In the genomic region with DNA sequence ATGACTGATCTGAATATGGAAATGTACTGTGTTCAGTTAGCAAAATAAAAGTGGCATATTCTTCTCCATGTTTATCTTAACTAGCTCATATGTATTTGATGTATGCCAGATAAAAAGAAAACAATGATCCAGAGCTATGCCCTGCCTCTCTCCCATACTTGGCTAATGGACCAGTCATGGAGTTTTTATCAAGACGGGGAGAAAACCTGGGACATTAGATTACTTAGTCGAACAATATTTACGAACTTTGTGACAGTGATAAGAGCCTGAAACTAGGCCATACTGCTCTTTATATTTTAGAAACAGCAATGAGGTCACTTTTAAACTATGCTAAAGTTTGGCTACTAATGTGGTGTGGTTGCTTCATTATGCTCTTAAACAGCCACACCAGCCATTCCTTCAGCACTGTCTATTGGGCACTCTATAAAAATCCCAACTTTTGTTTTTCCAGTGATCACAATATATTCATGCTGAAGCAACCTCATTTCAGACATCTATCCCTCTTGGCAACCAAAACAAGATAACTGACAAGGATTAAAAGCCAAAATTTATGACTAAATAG, we compare ENCODE assay signal across 2 cellular contexts.
TF ChIP-seq lines count a peak whose summit lies in the region.

No MANE protein-coding gene starts in this region.

TF ChIP-seq in SK-N-SH treated with all-trans-retinoic acid at 6 μM for 48 hours, 23 proteins besides CTCF, POLR2A, EP300 and RAD21 (continued from another document):
- no peak for TF ChIP-seq ZFP30 (CRISPR knock-in tag; IDR thresholded peaks at IDR 0.05)
- TF ChIP-seq, protein P1, sequence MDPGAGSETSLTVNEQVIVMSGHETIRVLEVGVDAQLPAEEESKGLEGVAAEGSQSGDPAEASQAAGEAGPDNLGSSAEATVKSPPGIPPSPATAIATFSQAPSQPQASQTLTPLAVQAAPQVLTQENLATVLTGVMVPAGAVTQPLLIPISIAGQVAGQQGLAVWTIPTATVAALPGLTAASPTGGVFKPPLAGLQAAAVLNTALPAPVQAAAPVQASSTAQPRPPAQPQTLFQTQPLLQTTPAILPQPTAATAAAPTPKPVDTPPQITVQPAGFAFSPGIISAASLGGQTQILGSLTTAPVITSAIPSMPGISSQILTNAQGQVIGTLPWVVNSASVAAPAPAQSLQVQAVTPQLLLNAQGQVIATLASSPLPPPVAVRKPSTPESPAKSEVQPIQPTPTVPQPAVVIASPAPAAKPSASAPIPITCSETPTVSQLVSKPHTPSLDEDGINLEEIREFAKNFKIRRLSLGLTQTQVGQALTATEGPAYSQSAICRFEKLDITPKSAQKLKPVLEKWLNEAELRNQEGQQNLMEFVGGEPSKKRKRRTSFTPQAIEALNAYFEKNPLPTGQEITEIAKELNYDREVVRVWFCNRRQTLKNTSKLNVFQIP (CRISPR knock-in tag; IDR thresholded peaks at IDR 0.05; ENCODE audit: borderline replicate concordance, low read depth) = no peak
- TF ChIP-seq TOX (CRISPR knock-in tag; IDR thresholded peaks at IDR 0.05; ENCODE audit: borderline replicate concordance) = no peak
- TF ChIP-seq ISL1 (CRISPR knock-in tag; IDR thresholded peaks at IDR 0.05) = peak; percentile 92
- no peak for TF ChIP-seq ZC3H10 (CRISPR knock-in tag; IDR thresholded peaks at IDR 0.05)
- TF ChIP-seq, protein P2, sequence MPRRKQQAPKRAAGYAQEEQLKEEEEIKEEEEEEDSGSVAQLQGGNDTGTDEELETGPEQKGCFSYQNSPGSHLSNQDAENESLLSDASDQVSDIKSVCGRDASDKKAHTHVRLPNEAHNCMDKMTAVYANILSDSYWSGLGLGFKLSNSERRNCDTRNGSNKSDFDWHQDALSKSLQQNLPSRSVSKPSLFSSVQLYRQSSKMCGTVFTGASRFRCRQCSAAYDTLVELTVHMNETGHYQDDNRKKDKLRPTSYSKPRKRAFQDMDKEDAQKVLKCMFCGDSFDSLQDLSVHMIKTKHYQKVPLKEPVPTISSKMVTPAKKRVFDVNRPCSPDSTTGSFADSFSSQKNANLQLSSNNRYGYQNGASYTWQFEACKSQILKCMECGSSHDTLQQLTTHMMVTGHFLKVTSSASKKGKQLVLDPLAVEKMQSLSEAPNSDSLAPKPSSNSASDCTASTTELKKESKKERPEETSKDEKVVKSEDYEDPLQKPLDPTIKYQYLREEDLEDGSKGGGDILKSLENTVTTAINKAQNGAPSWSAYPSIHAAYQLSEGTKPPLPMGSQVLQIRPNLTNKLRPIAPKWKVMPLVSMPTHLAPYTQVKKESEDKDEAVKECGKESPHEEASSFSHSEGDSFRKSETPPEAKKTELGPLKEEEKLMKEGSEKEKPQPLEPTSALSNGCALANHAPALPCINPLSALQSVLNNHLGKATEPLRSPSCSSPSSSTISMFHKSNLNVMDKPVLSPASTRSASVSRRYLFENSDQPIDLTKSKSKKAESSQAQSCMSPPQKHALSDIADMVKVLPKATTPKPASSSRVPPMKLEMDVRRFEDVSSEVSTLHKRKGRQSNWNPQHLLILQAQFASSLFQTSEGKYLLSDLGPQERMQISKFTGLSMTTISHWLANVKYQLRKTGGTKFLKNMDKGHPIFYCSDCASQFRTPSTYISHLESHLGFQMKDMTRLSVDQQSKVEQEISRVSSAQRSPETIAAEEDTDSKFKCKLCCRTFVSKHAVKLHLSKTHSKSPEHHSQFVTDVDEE (CRISPR knock-in tag; IDR thresholded peaks at IDR 0.05) = 0 out of 2 replicates have a peak, but pooled peaks have one; percentile 20
- TF ChIP-seq, protein P3, sequence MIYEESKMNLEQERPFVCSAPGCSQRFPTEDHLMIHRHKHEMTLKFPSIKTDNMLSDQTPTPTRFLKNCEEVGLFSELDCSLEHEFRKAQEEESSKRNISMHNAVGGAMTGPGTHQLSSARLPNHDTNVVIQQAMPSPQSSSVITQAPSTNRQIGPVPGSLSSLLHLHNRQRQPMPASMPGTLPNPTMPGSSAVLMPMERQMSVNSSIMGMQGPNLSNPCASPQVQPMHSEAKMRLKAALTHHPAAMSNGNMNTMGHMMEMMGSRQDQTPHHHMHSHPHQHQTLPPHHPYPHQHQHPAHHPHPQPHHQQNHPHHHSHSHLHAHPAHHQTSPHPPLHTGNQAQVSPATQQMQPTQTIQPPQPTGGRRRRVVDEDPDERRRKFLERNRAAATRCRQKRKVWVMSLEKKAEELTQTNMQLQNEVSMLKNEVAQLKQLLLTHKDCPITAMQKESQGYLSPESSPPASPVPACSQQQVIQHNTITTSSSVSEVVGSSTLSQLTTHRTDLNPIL (CRISPR knock-in tag; IDR thresholded peaks at IDR 0.05; ENCODE audit: low read depth) = peak; percentile 72; the same call in 1 of the 2 replicates
- TF ChIP-seq, protein P4, sequence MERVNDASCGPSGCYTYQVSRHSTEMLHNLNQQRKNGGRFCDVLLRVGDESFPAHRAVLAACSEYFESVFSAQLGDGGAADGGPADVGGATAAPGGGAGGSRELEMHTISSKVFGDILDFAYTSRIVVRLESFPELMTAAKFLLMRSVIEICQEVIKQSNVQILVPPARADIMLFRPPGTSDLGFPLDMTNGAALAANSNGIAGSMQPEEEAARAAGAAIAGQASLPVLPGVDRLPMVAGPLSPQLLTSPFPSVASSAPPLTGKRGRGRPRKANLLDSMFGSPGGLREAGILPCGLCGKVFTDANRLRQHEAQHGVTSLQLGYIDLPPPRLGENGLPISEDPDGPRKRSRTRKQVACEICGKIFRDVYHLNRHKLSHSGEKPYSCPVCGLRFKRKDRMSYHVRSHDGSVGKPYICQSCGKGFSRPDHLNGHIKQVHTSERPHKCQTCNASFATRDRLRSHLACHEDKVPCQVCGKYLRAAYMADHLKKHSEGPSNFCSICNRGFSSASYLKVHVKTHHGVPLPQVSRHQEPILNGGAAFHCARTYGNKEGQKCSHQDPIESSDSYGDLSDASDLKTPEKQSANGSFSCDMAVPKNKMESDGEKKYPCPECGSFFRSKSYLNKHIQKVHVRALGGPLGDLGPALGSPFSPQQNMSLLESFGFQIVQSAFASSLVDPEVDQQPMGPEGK (CRISPR knock-in tag; IDR thresholded peaks at IDR 0.05; ENCODE audit: borderline replicate concordance) = no peak
- no peak for TF ChIP-seq ZFP3 (CRISPR knock-in tag; IDR thresholded peaks at IDR 0.05)
- no peak for TF ChIP-seq ZNF70 (CRISPR knock-in tag; IDR thresholded peaks at IDR 0.05)

TF ChIP-seq in SK-N-SH, 30 proteins besides CTCF, POLR2A, EP300 and RAD21 (continued from another document):
- TF ChIP-seq, protein P5, sequence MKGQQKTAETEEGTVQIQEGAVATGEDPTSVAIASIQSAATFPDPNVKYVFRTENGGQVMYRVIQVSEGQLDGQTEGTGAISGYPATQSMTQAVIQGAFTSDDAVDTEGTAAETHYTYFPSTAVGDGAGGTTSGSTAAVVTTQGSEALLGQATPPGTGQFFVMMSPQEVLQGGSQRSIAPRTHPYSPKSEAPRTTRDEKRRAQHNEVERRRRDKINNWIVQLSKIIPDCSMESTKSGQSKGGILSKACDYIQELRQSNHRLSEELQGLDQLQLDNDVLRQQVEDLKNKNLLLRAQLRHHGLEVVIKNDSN (IDR thresholded peaks at IDR 0.05; ENCODE audit: borderline replicate concordance, low read depth) = no peak
- TF ChIP-seq NFIC (IDR thresholded peaks at IDR 0.05; ENCODE audit: borderline replicate concordance) (no peak), EZH2phosphoT487 (IDR thresholded peaks at IDR 0.05; ENCODE audit: borderline replicate concordance, low read depth) (no peak), SMC3 (IDR thresholded peaks at IDR 0.05; ENCODE audit: low read depth, low read length) (no peak)
- TF ChIP-seq, protein P6, sequence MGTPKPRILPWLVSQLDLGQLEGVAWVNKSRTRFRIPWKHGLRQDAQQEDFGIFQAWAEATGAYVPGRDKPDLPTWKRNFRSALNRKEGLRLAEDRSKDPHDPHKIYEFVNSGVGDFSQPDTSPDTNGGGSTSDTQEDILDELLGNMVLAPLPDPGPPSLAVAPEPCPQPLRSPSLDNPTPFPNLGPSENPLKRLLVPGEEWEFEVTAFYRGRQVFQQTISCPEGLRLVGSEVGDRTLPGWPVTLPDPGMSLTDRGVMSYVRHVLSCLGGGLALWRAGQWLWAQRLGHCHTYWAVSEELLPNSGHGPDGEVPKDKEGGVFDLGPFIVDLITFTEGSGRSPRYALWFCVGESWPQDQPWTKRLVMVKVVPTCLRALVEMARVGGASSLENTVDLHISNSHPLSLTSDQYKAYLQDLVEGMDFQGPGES (IDR thresholded peaks at IDR 0.05; ENCODE audit: low read depth, low read length) = no peak
